ENCODE assay signal across 13 cellular contexts in the genomic region with DNA sequence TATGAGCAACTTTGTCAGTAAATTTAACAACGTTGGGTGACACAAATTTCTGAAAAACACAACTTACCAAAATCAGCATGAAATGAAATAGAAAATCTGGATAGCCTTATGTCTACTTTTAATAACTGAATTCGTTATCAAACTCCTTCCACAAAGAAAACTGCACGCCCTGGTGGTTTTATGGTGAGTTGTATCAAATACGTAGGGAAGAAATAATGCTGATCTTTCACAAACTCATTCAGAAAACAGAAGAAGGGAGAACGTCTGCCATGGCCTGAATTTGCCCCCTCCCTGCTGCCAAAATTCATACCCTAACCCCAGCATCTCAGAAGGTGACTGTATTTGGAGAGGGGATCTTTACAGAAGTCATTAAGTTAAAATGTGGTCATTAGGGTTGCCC.
"Had no signal": no experiment of that assay in that cellular context is flagged by ENCODE, and none has a peak within 500 bp of the region (broad histone marks: within the 10 kb centered on the region; RNA-seq: fewer than 3 reads in every experiment).

No MANE protein-coding gene starts in this region.

- H3K4me3 ChIP-seq: cardiac muscle cell, upper lobe of right lung had no signal

- H3K36me3 ChIP-seq: cardiac muscle cell, upper lobe of right lung had no signal

- DNase-seq: activated CD4-positive, alpha-beta memory T cell treated with anti-CD3 and anti-CD28 coated beads for 36 hours; activated CD4-positive, alpha-beta T cell treated with anti-CD3 and anti-CD28 coated beads for 1 hour; activated gamma-delta T cell treated with Interleukin-2 at 50 U/mL for 16 hours; activated T-cell treated with anti-CD3 and anti-CD28 coated beads, Interleukin-2, amount 50 U/mL, for 72 hours; effector memory CD4-positive, alpha-beta T cell; hippocampal formation; stimulated activated naive B cell treated with anti-CD40 and anti-IgM and Interleukin-4, amounts not matched to agents 10 μg/mL and 1 μg/mL and 100 μg/mL, for 72 hours; substantia nigra; upper lobe of right lung had no signal

- H3K27ac ChIP-seq: cardiac muscle cell, epithelial cell of prostate, upper lobe of right lung had no signal

- H3K9me3 ChIP-seq: upper lobe of right lung had no signal

- H3K4me3 Mint-ChIP-seq: activated CD4-positive, alpha-beta memory T cell treated with anti-CD3 and anti-CD28 coated beads for 36 hours; mesothelial cell of epicardium; stimulated activated naive B cell treated with anti-CD40 and anti-IgM and Interleukin-4, amounts not matched to agents 10 μg/mL and 1 μg/mL and 100 μg/mL, for 72 hours had no signal

- H3K27me3 ChIP-seq: cardiac muscle cell, upper lobe of right lung had no signal

- H3K9me3 Mint-ChIP-seq: activated CD4-positive, alpha-beta memory T cell treated with anti-CD3 and anti-CD28 coated beads for 36 hours; activated T-cell treated with anti-CD3 and anti-CD28 coated beads, Interleukin-2, amount 50 U/mL, for 72 hours; mesothelial cell of epicardium had no signal

- H3K36me3 Mint-ChIP-seq: activated CD4-positive, alpha-beta memory T cell treated with anti-CD3 and anti-CD28 coated beads for 36 hours; mesothelial cell of epicardium; stimulated activated naive B cell treated with anti-CD40 and anti-IgM and Interleukin-4, amounts not matched to agents 10 μg/mL and 1 μg/mL and 100 μg/mL, for 72 hours had no signal

- H3K27ac Mint-ChIP-seq: activated CD4-positive, alpha-beta memory T cell treated with anti-CD3 and anti-CD28 coated beads for 36 hours; activated T-cell treated with anti-CD3 and anti-CD28 coated beads, Interleukin-2, amount 50 U/mL, for 72 hours; mesothelial cell of epicardium; stimulated activated naive B cell treated with anti-CD40 and anti-IgM and Interleukin-4, amounts not matched to agents 10 μg/mL and 1 μg/mL and 100 μg/mL, for 72 hours had no signal

- ATAC-seq: activated T-cell treated with anti-CD3 and anti-CD28 coated beads, Interleukin-2, amount 50 U/mL, for 72 hours; right cardiac atrium; stimulated activated naive B cell treated with anti-CD40 and anti-IgM and Interleukin-4, amounts not matched to agents 10 μg/mL and 1 μg/mL and 100 μg/mL, for 72 hours; upper lobe of right lung had no signal
